Comparison of ENCODE assay signal across 1 cellular context in genomic region chr12:65454115-65454823, GRCh38.
TF ChIP-seq lines count a peak whose summit lies in the region.

No MANE protein-coding gene starts in this region.

TF ChIP-seq in HEK293, 187 proteins besides CTCF, POLR2A, EP300 and RAD21 (continued from another document):
- TF ChIP-seq AEBP2 (tag by site-specific recombination; IDR thresholded peaks at IDR 0.05; ENCODE audit: borderline replicate concordance) (0 out of 2 replicates have a peak, but pooled peaks have one; percentile 28), ZNF433 (tag by site-specific recombination; IDR thresholded peaks at IDR 0.05; ENCODE audit: low read depth) (peak; percentile 72), REPIN1 (tag by site-specific recombination; IDR thresholded peaks at IDR 0.05; ENCODE audit: low read depth) (no peak), HIC1 (tag by site-specific recombination; IDR thresholded peaks at IDR 0.05) (no peak), SP2 (tag by site-specific recombination; IDR thresholded peaks at IDR 0.05) (no peak), TRIM28 (IDR thresholded peaks at IDR 0.05; ENCODE audit: borderline replicate concordance, low read length) (no peak), HOXA7 (CRISPR knock-in tag; IDR thresholded peaks at IDR 0.05; ENCODE audit: borderline replicate concordance) (no peak), ZNF423 (tag by site-specific recombination; IDR thresholded peaks at IDR 0.05) (no peak)
